ENCODE assay signal across 25 cellular contexts in genomic region chr6:145250436-145250835, GRCh38.
A peak's percentile ranks its signal among the peaks of the same experiment; 100 is the strongest.
DNase-seq lines count a peak whose midpoint lies in the region; ATAC-seq, FAIRE-seq and TF ChIP-seq lines count a peak whose summit lies in the region.
"Had no signal": no experiment of that assay in that cellular context is flagged by ENCODE, and none has a peak within 500 bp of the region (broad histone marks: within the 10 kb centered on the region; RNA-seq: fewer than 3 reads in every experiment).

No MANE protein-coding gene starts in this region.

- H3K27ac ChIP-seq in HL-60 (replicated peaks) (peak overlapping the region; percentile 3; the same call in 1 of the 2 replicates), VCaP (peak overlapping the region; percentile 58), HepG2 (ENCODE audit: extremely low read length, insufficient read depth, low read length) (no peak overlapping the region), parathyroid adenoma (peak overlapping the region; percentile 89)
- H3K27ac ChIP-seq: 22Rv1; A549; BLaER1 treated with 17β-estradiol and CSF1 and Interleukin-3, amounts not matched to agents 10 nM and 100 nM; C4-2B had no signal

- H2AFZ ChIP-seq in HepG2 (ENCODE audit: low read length) (no peak overlapping the region), parathyroid adenoma (peak overlapping the region; percentile 57)

- H3K9ac ChIP-seq in HepG2 (ENCODE audit: insufficient read depth, low read depth, low read length) (no peak overlapping the region), parathyroid adenoma (no peak overlapping the region)
- H3K9ac ChIP-seq: BLaER1 treated with 17β-estradiol and CSF1 and Interleukin-3, amounts not matched to agents 10 nM and 100 nM had no signal

- CTCF ChIA-PET in HepG2 (lab: Yijun Ruan, JAX; ENCODE audit: low intra/inter-chr PET ratio, low total read pairs) = no interaction called here

- in situ Hi-C loops in HepG2 (cut with HindIII; ENCODE audit: extremely low pct_ligation_motif_present, low pct_unique_long_range_greater_than_20kb) = no loop called here

- no peaks in the 10 kb centered on the region for H3K9me3 ChIP-seq in HepG2 (ENCODE audit: low read length)
- peaks cover 4% of the 10 kb centered on the region for H3K9me3 ChIP-seq in parathyroid adenoma (ENCODE audit: control insufficient read depth, low read length)
- H3K9me3 ChIP-seq in mucosa of descending colon = no peaks in the 10 kb centered on the region
- H3K9me3 ChIP-seq: A549 had no signal

- no peaks in the 10 kb centered on the region for H3K27me3 ChIP-seq in HL-60 (ENCODE audit: insufficient read depth, poor library complexity, severe bottlenecking)
- no peaks in the 10 kb centered on the region for H3K27me3 ChIP-seq in HepG2 (ENCODE audit: control insufficient read depth in 1 of 2, insufficient read depth in 2 of 2, low read length in 2 of 2)
- H3K27me3 ChIP-seq in parathyroid adenoma (ENCODE audit: control insufficient read depth, insufficient read depth, low read length) = no peaks in the 10 kb centered on the region
- H3K27me3 ChIP-seq: BLaER1 treated with 17β-estradiol and CSF1 and Interleukin-3, amounts not matched to agents 10 nM and 100 nM had no signal

- no peak overlapping the region for H3K4me3 ChIP-seq in HL-60 (replicated peaks; ENCODE audit: insufficient read depth, low read length)
- no peak overlapping the region for H3K4me3 ChIP-seq in HepG2 (replicated peaks in 1 of 3; ENCODE audit: insufficient read depth in 1 of 3, low read depth in 2 of 3, low read length in 3 of 3)
- no peak overlapping the region for H3K4me3 ChIP-seq in parathyroid adenoma (ENCODE audit: low read depth, low read length)
- no peak overlapping the region for H3K4me3 ChIP-seq in mucosa of descending colon
- H3K4me3 ChIP-seq: A549; BLaER1 treated with 17β-estradiol and CSF1 and Interleukin-3, amounts not matched to agents 10 nM and 100 nM; GM12878 had no signal

- H3K4me1 ChIP-seq in HepG2 (ENCODE audit: insufficient read depth, low read length) = peaks cover 33% of the 10 kb centered on the region
- peaks cover 59% of the 10 kb centered on the region for H3K4me1 ChIP-seq in parathyroid adenoma
- no peaks in the 10 kb centered on the region for H3K4me1 ChIP-seq in mucosa of descending colon (ENCODE audit: low read depth)
- H3K4me1 ChIP-seq: BLaER1 treated with 17β-estradiol and CSF1 and Interleukin-3, amounts not matched to agents 10 nM and 100 nM; Caco-2 had no signal

- TF ChIP-seq RAD21 in HepG2 (CRISPR knock-in tag; IDR thresholded peaks at IDR 0.05) = no peak

- 34% methylated on average over 3 of the region's 3 CpGs for WGBS in HepG2 (ENCODE audit: low lambda C conversion rate)

- no TSS peak for BruUV-seq in HepG2 (replicated peaks; lab: Mats Ljungman, UMichigan)

- TF ChIP-seq CTCF in HL-60 (IDR thresholded peaks at IDR 0.05; ENCODE audit: insufficient read depth, low read length) (no peak), VCaP (conservative IDR thresholded peaks at IDR 0.05) (no peak), HepG2 (CRISPR knock-in tag; IDR thresholded peaks at IDR 0.05) (no peak), parathyroid adenoma (IDR thresholded peaks at IDR 0.05) (no peak), mucosa of descending colon (IDR thresholded peaks at IDR 0.05) (no peak)

- H3K4me2 ChIP-seq in HepG2 (ENCODE audit: low read depth, low read length) = peak overlapping the region; percentile 10; the same call in 1 of the 2 replicates
- no peak overlapping the region for H3K4me2 ChIP-seq in parathyroid adenoma (ENCODE audit: low read length)
- H3K4me2 ChIP-seq: A549; BLaER1 treated with 17β-estradiol and CSF1 and Interleukin-3, amounts not matched to agents 10 nM and 100 nM had no signal

- H3K36me3 ChIP-seq in HepG2 (replicated peaks in 1 of 2; ENCODE audit: control insufficient read depth in 1 of 2, insufficient read depth in 2 of 2, low read length in 2 of 2) (no peaks in the 10 kb centered on the region), parathyroid adenoma (ENCODE audit: control insufficient read depth, insufficient read depth, low read length) (no peaks in the 10 kb centered on the region), mucosa of descending colon (ENCODE audit: low read depth) (no peaks in the 10 kb centered on the region)
- H3K36me3 ChIP-seq: BLaER1 treated with 17β-estradiol and CSF1 and Interleukin-3, amounts not matched to agents 10 nM and 100 nM had no signal

- DNase-seq in HL-60 (ENCODE audit: low read depth in 1 of 2, low spot score in 1 of 2) (no peak), HepG2 (ENCODE audit: low spot score) (no peak), D341Med (ENCODE audit: low spot score) (no peak), mucosa of descending colon (no peak)
- DNase-seq: Caco-2; Calu3; CD4-positive, alpha-beta T cell; CD8-positive, alpha-beta T cell; DMS 273 treated with DMSO at 0.1 percent for 48 hours; DMS153; DMS53; DMS79; DND-41; EL; GDM1 had no signal

- TF ChIP-seq POLR2A in HepG2 (IDR thresholded peaks at IDR 0.05; ENCODE audit: insufficient read depth in 1 of 2, low read depth in 2 of 2, low read length in 2 of 2) = no peak

- peak; percentile 75 for ATAC-seq in HepG2
- no peak for ATAC-seq in HG02571 (IDR thresholded peaks at IDR 0.05; ENCODE audit: unreplicated experiment)
- no peak for ATAC-seq in mucosa of descending colon
- ATAC-seq: A549; CD8-positive, alpha-beta T cell; GM12878 had no signal

- POLR2A ChIA-PET in HepG2 (lab: Yijun Ruan, JAX) = no interaction called here

- intact Hi-C loops in HepG2 (cut with micrococcal nuclease; ENCODE audit: unreplicated experiment) = no loop called here
- intact Hi-C loops in mucosa of descending colon (cut with DNase I, micrococcal nuclease) = no loop called here

- no peak for FAIRE-seq in HepG2 (lab: Jason Lieb, UNC)
- FAIRE-seq: A549, GM12878, GM12892, GM18507 had no signal

- H3K79me2 ChIP-seq in HepG2 (ENCODE audit: insufficient read depth, low read length) (no peaks in the 10 kb centered on the region), parathyroid adenoma (no peaks in the 10 kb centered on the region)

- no peaks in the 10 kb centered on the region for H4K20me1 ChIP-seq in HepG2 (ENCODE audit: insufficient read depth, low read length)
- H4K20me1 ChIP-seq: BLaER1 treated with 17β-estradiol and CSF1 and Interleukin-3, amounts not matched to agents 10 nM and 100 nM had no signal

- TF ChIP-seq EP300 in HepG2 (IDR thresholded peaks at IDR 0.05; ENCODE audit: low read depth in 2 of 2, low read length in 2 of 2) (no peak), HepG2 (CRISPR knock-in tag; IDR thresholded peaks at IDR 0.05; ENCODE audit: borderline replicate concordance) (no peak)

TF ChIP-seq in HepG2, 621 proteins besides CTCF, POLR2A, EP300 and RAD21 (continues in another document):
- TF ChIP-seq ZNF580 (CRISPR knock-in tag; IDR thresholded peaks at IDR 0.05; ENCODE audit: borderline replicate concordance, low read depth) (no peak), DMTF1 (CRISPR knock-in tag; IDR thresholded peaks at IDR 0.05) (no peak)
- TF ChIP-seq, protein P1, sequence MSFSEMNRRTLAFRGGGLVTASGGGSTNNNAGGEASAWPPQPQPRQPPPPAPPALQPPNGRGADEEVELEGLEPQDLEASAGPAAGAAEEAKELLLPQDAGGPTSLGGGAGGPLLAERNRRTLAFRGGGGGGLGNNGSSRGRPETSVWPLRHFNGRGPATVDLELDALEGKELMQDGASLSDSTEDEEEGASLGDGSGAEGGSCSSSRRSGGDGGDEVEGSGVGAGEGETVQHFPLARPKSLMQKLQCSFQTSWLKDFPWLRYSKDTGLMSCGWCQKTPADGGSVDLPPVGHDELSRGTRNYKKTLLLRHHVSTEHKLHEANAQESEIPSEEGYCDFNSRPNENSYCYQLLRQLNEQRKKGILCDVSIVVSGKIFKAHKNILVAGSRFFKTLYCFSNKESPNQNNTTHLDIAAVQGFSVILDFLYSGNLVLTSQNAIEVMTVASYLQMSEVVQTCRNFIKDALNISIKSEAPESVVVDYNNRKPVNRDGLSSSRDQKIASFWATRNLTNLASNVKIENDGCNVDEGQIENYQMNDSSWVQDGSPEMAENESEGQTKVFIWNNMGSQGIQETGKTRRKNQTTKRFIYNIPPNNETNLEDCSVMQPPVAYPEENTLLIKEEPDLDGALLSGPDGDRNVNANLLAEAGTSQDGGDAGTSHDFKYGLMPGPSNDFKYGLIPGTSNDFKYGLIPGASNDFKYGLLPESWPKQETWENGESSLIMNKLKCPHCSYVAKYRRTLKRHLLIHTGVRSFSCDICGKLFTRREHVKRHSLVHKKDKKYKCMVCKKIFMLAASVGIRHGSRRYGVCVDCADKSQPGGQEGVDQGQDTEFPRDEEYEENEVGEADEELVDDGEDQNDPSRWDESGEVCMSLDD (CRISPR knock-in tag; IDR thresholded peaks at IDR 0.05; ENCODE audit: borderline replicate concordance) = no peak
